17 cellular contexts compared by ENCODE assay signal in the genomic region with DNA sequence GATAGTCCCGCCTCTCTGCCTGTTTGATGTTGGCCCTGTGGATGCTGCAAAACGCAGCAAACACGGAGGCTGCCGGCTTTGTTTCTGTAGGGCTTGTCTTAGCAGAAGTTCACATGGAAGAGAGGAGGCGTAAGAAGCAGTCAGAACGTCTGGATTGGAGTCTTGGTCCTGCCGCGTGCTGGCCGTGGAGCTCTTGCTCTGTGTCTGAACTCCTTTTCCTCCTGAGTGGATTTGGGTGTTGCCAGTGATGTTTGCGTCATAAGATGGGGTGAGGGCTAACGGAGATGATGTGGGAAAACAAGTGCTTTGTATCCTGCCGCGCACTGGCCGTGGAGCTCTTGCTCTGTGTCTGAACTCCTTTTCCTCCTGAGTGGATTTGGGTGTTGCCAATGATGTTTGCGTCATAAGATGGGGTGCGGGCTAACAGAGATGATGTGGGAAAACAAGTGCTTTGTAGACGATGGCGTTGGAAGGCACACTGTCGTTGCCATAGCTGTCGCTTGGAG.
A peak's percentile ranks its signal among the peaks of the same experiment; 100 is the strongest.
DNase-seq lines count a peak whose midpoint lies in the region; ATAC-seq and TF ChIP-seq lines count a peak whose summit lies in the region.
"Had no signal": no experiment of that assay in that cellular context is flagged by ENCODE, and none has a peak within 500 bp of the region (broad histone marks: within the 10 kb centered on the region; RNA-seq: fewer than 3 reads in every experiment).

No MANE protein-coding gene starts in this region.

- no peaks in the 10 kb centered on the region for H3K9me3 ChIP-seq in heart left ventricle

- H3K4me3 ChIP-seq in dorsolateral prefrontal cortex (peak overlapping the region in 4 of 59 donors; percentile 4 to 25 (median 9)), heart left ventricle (peak overlapping the region in 3 of 12 donors; percentile 3 to 40 (median 10)), coronary artery (no peak overlapping the region)

- TF ChIP-seq CTCF in dorsolateral prefrontal cortex (IDR thresholded peaks at IDR 0.05 in 54 of 56, conservative IDR thresholded peaks at IDR 0.05 in 2 of 56; ENCODE audit: low read depth in 1 of 56, partially characterized antibody in 56 of 56) = peak in 1 of 56 donors; percentile 10
- no peak for TF ChIP-seq CTCF in heart left ventricle (IDR thresholded peaks at IDR 0.05)
- no peak for TF ChIP-seq CTCF in coronary artery (IDR thresholded peaks at IDR 0.05)

- H3K4me1 ChIP-seq in heart left ventricle = peaks cover 0 to 10% (median 0%) of the 10 kb centered on the region in 12 donors

- no peak for TF ChIP-seq POLR2A in heart left ventricle (IDR thresholded peaks at IDR 0.05)

- intact Hi-C loops in dorsolateral prefrontal cortex (cut with DNase I) (no loop called here), heart left ventricle (cut with DNase I) (loop anchor here in 1 of 10 donors (5.0 kb wide), 1 partner anchor 62 kb away; no protein-coding TSS in a partner anchor), sciatic nerve (cut with DNase I) (no loop called here)

- DNase-seq in AG08395 (ENCODE audit: low spot score) (peak; percentile 20), dorsolateral prefrontal cortex (no peak), heart left ventricle (peak in 2 of 5 donors; percentile 39 to 41), sciatic nerve (ENCODE audit: low spot score) (no peak), coronary artery (ENCODE audit: low spot score) (no peak)
- no peak for DNase-seq in NK-92 treated with Interleukin-12 subunit alpha and Interleukin-12 subunit beta, amount 100 ng/mL, for 24 hours (lab: John Stamatoyannopoulos, UW)
- DNase-seq in effector CD8-positive, alpha-beta T cell (lab: John Stamatoyannopoulos, UW) = no peak
- DNase-seq: Calu3; CD4-positive, alpha-beta T cell; DMS79; MV-4-11; NCI-H1417 treated with DMSO at 0.1 percent for 48 hours; NCI-H2029 treated with DMSO at 0.1 percent for 48 hours; NCI-H510A; NCI-H82 had no signal

- H3K27me3 ChIP-seq in dorsolateral prefrontal cortex = no peaks in the 10 kb centered on the region
- no peaks in the 10 kb centered on the region for H3K27me3 ChIP-seq in heart left ventricle

- ATAC-seq in heart left ventricle (peak in 3 of 4 donors; percentile 49 to 76 (median 62)), sciatic nerve (peak; percentile 74), SK-N-SH treated with all-trans-retinoic acid at 6 μM for 48 hours (no peak)

- WGBS in heart left ventricle, 4 donors = 72 to 86% (median 82%) methylated on average over 20 of the region's 20 CpGs

- H3K27ac ChIP-seq in dorsolateral prefrontal cortex (peak overlapping the region in 30 of 59 donors; percentile 6 to 68 (median 40)), heart left ventricle (peak overlapping the region in 7 of 12 donors; percentile 11 to 55 (median 42)), coronary artery (peak overlapping the region in 1 of 2 donors; percentile 22)
- H3K27ac ChIP-seq: HL-60 had no signal

- H3K36me3 ChIP-seq in heart left ventricle = no peaks in the 10 kb centered on the region

TF ChIP-seq in SK-N-SH treated with all-trans-retinoic acid at 6 μM for 48 hours, 23 proteins besides CTCF, POLR2A, EP300 and RAD21:
- TF ChIP-seq BACH2 (CRISPR knock-in tag; IDR thresholded peaks at IDR 0.05; ENCODE audit: borderline replicate concordance) (no peak), RARB (CRISPR knock-in tag; IDR thresholded peaks at IDR 0.05) (no peak), TOX (CRISPR knock-in tag; IDR thresholded peaks at IDR 0.05; ENCODE audit: borderline replicate concordance) (no peak), ZFP30 (CRISPR knock-in tag; IDR thresholded peaks at IDR 0.05) (no peak), ZFP3 (CRISPR knock-in tag; IDR thresholded peaks at IDR 0.05) (no peak)
- TF ChIP-seq, protein P1, sequence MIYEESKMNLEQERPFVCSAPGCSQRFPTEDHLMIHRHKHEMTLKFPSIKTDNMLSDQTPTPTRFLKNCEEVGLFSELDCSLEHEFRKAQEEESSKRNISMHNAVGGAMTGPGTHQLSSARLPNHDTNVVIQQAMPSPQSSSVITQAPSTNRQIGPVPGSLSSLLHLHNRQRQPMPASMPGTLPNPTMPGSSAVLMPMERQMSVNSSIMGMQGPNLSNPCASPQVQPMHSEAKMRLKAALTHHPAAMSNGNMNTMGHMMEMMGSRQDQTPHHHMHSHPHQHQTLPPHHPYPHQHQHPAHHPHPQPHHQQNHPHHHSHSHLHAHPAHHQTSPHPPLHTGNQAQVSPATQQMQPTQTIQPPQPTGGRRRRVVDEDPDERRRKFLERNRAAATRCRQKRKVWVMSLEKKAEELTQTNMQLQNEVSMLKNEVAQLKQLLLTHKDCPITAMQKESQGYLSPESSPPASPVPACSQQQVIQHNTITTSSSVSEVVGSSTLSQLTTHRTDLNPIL (CRISPR knock-in tag; IDR thresholded peaks at IDR 0.05; ENCODE audit: low read depth) = no peak
